19 cellular contexts compared by ENCODE assay signal in genomic region chr7:112567388-112567787, GRCh38.
DNase-seq lines count a peak whose midpoint lies in the region; ATAC-seq and TF ChIP-seq lines count a peak whose summit lies in the region.
"Had no signal": no experiment of that assay in that cellular context is flagged by ENCODE, and none has a peak within 500 bp of the region (broad histone marks: within the 10 kb centered on the region; RNA-seq: fewer than 3 reads in every experiment).

No MANE protein-coding gene starts in this region.

- no peaks in the 10 kb centered on the region for H3K36me3 Mint-ChIP-seq in MCF 10A (ENCODE audit: insufficient read depth, unreplicated experiment)
- H3K36me3 Mint-ChIP-seq: CD4-positive, CD25-positive, alpha-beta regulatory T cell had no signal

- H4K20me1 ChIP-seq in mammary epithelial cell (ENCODE audit: insufficient read depth, low read length) = no peaks in the 10 kb centered on the region
- H4K20me1 ChIP-seq: BLaER1 had no signal

- no peak overlapping the region for H3K27ac ChIP-seq in mammary epithelial cell (ENCODE audit: insufficient read depth, low read depth, low read length)
- H3K27ac ChIP-seq in breast epithelium = peak overlapping the region in 1 of 2 donors; percentile 46
- no peak overlapping the region for H3K27ac ChIP-seq in HEK293 (ENCODE audit: extremely low read depth, low read depth, low read length)
- H3K27ac ChIP-seq in gastrocnemius medialis = peak overlapping the region; percentile 64 to 83 (median 75)
- H3K27ac ChIP-seq: BLaER1, PC-9 had no signal

- H3K9me3 ChIP-seq in mammary epithelial cell (replicated peaks; ENCODE audit: insufficient read depth, low read length) (no peaks in the 10 kb centered on the region), breast epithelium (no peaks in the 10 kb centered on the region), HEK293 (ENCODE audit: control insufficient read depth, insufficient read depth, low read depth, low read length) (no peaks in the 10 kb centered on the region), endocrine pancreas (ENCODE audit: control insufficient read depth, low read length) (no peaks in the 10 kb centered on the region), gastrocnemius medialis (no peaks in the 10 kb centered on the region)
- H3K9me3 ChIP-seq: BLaER1 had no signal

- CTCF ChIA-PET in mammary epithelial cell (lab: Charles Lee; ENCODE audit: low non-redundant PET) (no interaction called here), HEK293 (lab: Yijun Ruan, JAX) (interaction anchor here (1.0 kb wide), 1 partner anchor 71 kb away, joined by 3 read pairs; no protein-coding TSS in a partner anchor), MCF 10A (lab: Yijun Ruan, JAX) (interaction anchor here (0.6 to 1.5 kb wide), 2 partner anchors 18 to 302 kb away, joined by 3 to 4 read pairs; no protein-coding TSS in a partner anchor)

- TF ChIP-seq POLR2A in breast epithelium (IDR thresholded peaks at IDR 0.05) (no peak), gastrocnemius medialis (IDR thresholded peaks at IDR 0.05) (no peak)

- H3K4me3 ChIP-seq in mammary epithelial cell (replicated peaks in 1 of 3; ENCODE audit: insufficient read depth in 1 of 3, low read depth in 2 of 3, low read length in 3 of 3) = no peak overlapping the region
- no peak overlapping the region for H3K4me3 ChIP-seq in breast epithelium
- no peak overlapping the region for H3K4me3 ChIP-seq in HEK293 (ENCODE audit: low read depth, low read length)
- peak overlapping the region; percentile 25 for H3K4me3 ChIP-seq in endocrine pancreas (ENCODE audit: control insufficient read depth, insufficient read depth, low read length)
- H3K4me3 ChIP-seq in gastrocnemius medialis = peak overlapping the region; percentile 33 to 42 (median 40)
- H3K4me3 ChIP-seq: BLaER1, PC-9 had no signal

- intact Hi-C loops in mammary epithelial cell (cut with micrococcal nuclease) (no loop called here), breast epithelium (cut with DNase I; ENCODE audit: low total_unique reads) (no loop called here), gastrocnemius medialis (cut with DNase I; ENCODE audit: low total_unique reads) (no loop called here), MCF 10A (cut with micrococcal nuclease) (no loop called here)

- DNase-seq in mammary epithelial cell (no peak), breast epithelium (ENCODE audit: low spot score in 2 of 2) (no peak), gastrocnemius medialis (no peak), MCF 10A (ENCODE audit: unreplicated experiment) (no peak)
- DNase-seq: CD4-positive, CD25-positive, alpha-beta regulatory T cell; DMS153; DND-41; Karpas-422; NCI-H1930; NCI-H2107; NCI-H774; PC-9; SHP77 had no signal

- H3K4me1 ChIP-seq in mammary epithelial cell (ENCODE audit: insufficient read depth, low read length) (no peaks in the 10 kb centered on the region), breast epithelium (no peaks in the 10 kb centered on the region), HEK293 (ENCODE audit: control insufficient read depth, insufficient read depth, low read length) (peaks cover 8% of the 10 kb centered on the region), endocrine pancreas (ENCODE audit: control insufficient read depth, insufficient read depth, low read length) (peaks cover 3% of the 10 kb centered on the region), gastrocnemius medialis (peaks cover under 1 to 12% of the 10 kb centered on the region in 2 donors)

- H3K36me3 ChIP-seq in mammary epithelial cell (ENCODE audit: insufficient read depth, low read length) = no peaks in the 10 kb centered on the region
- H3K36me3 ChIP-seq in breast epithelium = no peaks in the 10 kb centered on the region
- H3K36me3 ChIP-seq in HEK293 (ENCODE audit: control insufficient read depth in 2 of 2, insufficient read depth in 1 of 2, low read length in 2 of 2) = no peaks in the 10 kb centered on the region
- H3K36me3 ChIP-seq in endocrine pancreas (ENCODE audit: control insufficient read depth, insufficient read depth, low read length) = no peaks in the 10 kb centered on the region
- H3K36me3 ChIP-seq in gastrocnemius medialis = no peaks in the 10 kb centered on the region
- H3K36me3 ChIP-seq: BLaER1 had no signal

- no peaks in the 10 kb centered on the region for H3K9me3 Mint-ChIP-seq in MCF 10A (ENCODE audit: unreplicated experiment)

- H3K4me2 ChIP-seq in mammary epithelial cell (ENCODE audit: insufficient read depth, low read depth, low read length) = peak overlapping the region; percentile 4
- H3K4me2 ChIP-seq: BLaER1, PC-9 had no signal

- TF ChIP-seq CTCF in mammary epithelial cell (conservative IDR thresholded peaks at IDR 0.05 in 1 of 2, IDR thresholded peaks at IDR 0.05 in 1 of 2; ENCODE audit: extremely low read depth in 1 of 2, insufficient read depth in 1 of 2, low read depth in 1 of 2, low read length in 2 of 2) (no peak), breast epithelium (IDR thresholded peaks at IDR 0.05) (no peak), HEK293 (tag by site-specific recombination; IDR thresholded peaks at IDR 0.05) (no peak), gastrocnemius medialis (IDR thresholded peaks at IDR 0.05 in 4 of 5, conservative IDR thresholded peaks at IDR 0.05 in 1 of 5) (no peak), MCF 10A (IDR thresholded peaks at IDR 0.05; ENCODE audit: unreplicated experiment) (no peak)

- no peaks in the 10 kb centered on the region for H3K4me1 Mint-ChIP-seq in MCF 10A (ENCODE audit: insufficient read depth, unreplicated experiment)
- H3K4me1 Mint-ChIP-seq: CD4-positive, CD25-positive, alpha-beta regulatory T cell had no signal

- POLR2A ChIA-PET in HEK293 (lab: Yijun Ruan, JAX) = no interaction called here
- POLR2A ChIA-PET in MCF 10A (lab: Yijun Ruan, JAX) = no interaction called here

- dilution Hi-C loops in mammary epithelial cell (cut with HindIII; ENCODE audit: low sequenced_read_pairs) = no loop called here

- H2AFZ ChIP-seq in mammary epithelial cell (ENCODE audit: low read depth, low read length) = no peak overlapping the region

- ATAC-seq in gastrocnemius medialis = no peak
- no peak for ATAC-seq in HG02678 (IDR thresholded peaks at IDR 0.05; ENCODE audit: unreplicated experiment)
- ATAC-seq in GM18517 (IDR thresholded peaks at IDR 0.05; ENCODE audit: unreplicated experiment) = no peak
- ATAC-seq: HepG2 had no signal

- no peaks in the 10 kb centered on the region for H3K27me3 ChIP-seq in mammary epithelial cell (ENCODE audit: insufficient read depth, low read length)
- no peaks in the 10 kb centered on the region for H3K27me3 ChIP-seq in breast epithelium
- H3K27me3 ChIP-seq in endocrine pancreas (ENCODE audit: control insufficient read depth, insufficient read depth, low read length) = no peaks in the 10 kb centered on the region
- no peaks in the 10 kb centered on the region for H3K27me3 ChIP-seq in gastrocnemius medialis
- H3K27me3 ChIP-seq: BLaER1 had no signal

- BruUV-seq in mammary epithelial cell (replicated peaks; lab: Mats Ljungman, UMichigan) (no TSS peak), MCF 10A (replicated peaks; lab: Mats Ljungman, UMichigan) (no TSS peak)

- no peaks in the 10 kb centered on the region for H3K27me3 Mint-ChIP-seq in MCF 10A (ENCODE audit: insufficient read depth, unreplicated experiment)

- H3K4me3 Mint-ChIP-seq in MCF 10A (ENCODE audit: unreplicated experiment) = no peak overlapping the region
- H3K4me3 Mint-ChIP-seq: CD4-positive, CD25-positive, alpha-beta regulatory T cell had no signal

- H3K27ac Mint-ChIP-seq in MCF 10A (ENCODE audit: low read depth, unreplicated experiment) = no peak overlapping the region
- H3K27ac Mint-ChIP-seq: CD4-positive, CD25-positive, alpha-beta regulatory T cell had no signal

- H3K79me2 ChIP-seq in mammary epithelial cell (ENCODE audit: insufficient read depth, low read length) = no peaks in the 10 kb centered on the region

- in situ Hi-C loops in mammary epithelial cell (cut with MboI; ENCODE audit: low sequenced_read_pairs in 2 of 2) = no loop called here
- in situ Hi-C loops in gastrocnemius medialis (cut with MboI; ENCODE audit: low sequenced_read_pairs in 4 of 4) = loop anchor here in 2 of 4 donors (25.0 kb wide), 2 partner anchors 845 to 1145 kb away; no protein-coding TSS in a partner anchor

- WGBS in mammary epithelial cell (ENCODE audit: low coverage, missing lambda C conversion rate) = 45% methylated on average over 2 of the region's 2 CpGs

- H3K9ac ChIP-seq in mammary epithelial cell (ENCODE audit: insufficient read depth, low read length) = no peak overlapping the region
- H3K9ac ChIP-seq in endocrine pancreas (ENCODE audit: control insufficient read depth, insufficient read depth, low read length) = no peak overlapping the region
- H3K9ac ChIP-seq: BLaER1 had no signal

TF ChIP-seq in HEK293, 187 proteins besides CTCF, POLR2A, EP300 and RAD21:
- no peak for TF ChIP-seq ZNF776 (tag by site-specific recombination; IDR thresholded peaks at IDR 0.05; ENCODE audit: borderline replicate concordance)
- TF ChIP-seq ZBTB6 (tag by site-specific recombination; IDR thresholded peaks at IDR 0.05) = peak; percentile 53; the same call in 1 of the 2 replicates
- peak; percentile 44; the same call in 1 of the 2 replicates for TF ChIP-seq ZBTB48 (tag by site-specific recombination; IDR thresholded peaks at IDR 0.05)
- peak; percentile 66; the same call in 1 of the 2 replicates for TF ChIP-seq ZNF664 (tag by site-specific recombination; IDR thresholded peaks at IDR 0.05)
TF ChIP-seq in HEK293: peak in this region for 3.

Comparison
In these comparisons a context has a peak if more than half of its experiments do, and no peak if none do; other contexts are left out.
1. H3K27ac ChIP-seq: peak in gastrocnemius medialis (4 of 4); none in mammary epithelial cell (single experiment) and HEK293 (single experiment).
2. H3K4me3 ChIP-seq: peak in endocrine pancreas (single experiment) and gastrocnemius medialis (4 of 4); none in mammary epithelial cell (0 of 3), breast epithelium (0 of 3) and HEK293 (single experiment).